In genomic region chr17:61218438-61218837, GRCh38 we compare ENCODE assay signal across 10 cellular contexts.
DNase-seq lines count a peak whose midpoint lies in the region; TF ChIP-seq lines count a peak whose summit lies in the region.
"Had no signal": no experiment of that assay in that cellular context is flagged by ENCODE, and none has a peak within 500 bp of the region (broad histone marks: within the 10 kb centered on the region; RNA-seq: fewer than 3 reads in every experiment).

No MANE protein-coding gene starts in this region.

- H3K4me2 ChIP-seq in MM.1S (ENCODE audit: low read depth, low read length) (peak overlapping the region; percentile 9; the same call in 1 of the 2 replicates), osteoblast (ENCODE audit: insufficient read depth, low read length) (peak overlapping the region; percentile 1)

- H3F3A ChIP-seq in MM.1S (ENCODE audit: insufficient read depth, low read length): peaks cover 5% of the 10 kb centered on the region

- no peak overlapping the region for H3K4me3 Mint-ChIP-seq in nephron progenitor cell
- H3K4me3 Mint-ChIP-seq: central memory CD8-positive, alpha-beta T cell had no signal

- no peaks in the 10 kb centered on the region for H3K36me3 ChIP-seq in MM.1S (replicated peaks; ENCODE audit: insufficient read depth, low read length)
- H3K36me3 ChIP-seq in brain microvascular endothelial cell (replicated peaks): no peaks in the 10 kb centered on the region
- no peaks in the 10 kb centered on the region for H3K36me3 ChIP-seq in osteoblast (ENCODE audit: insufficient read depth, low read length)
- no peaks in the 10 kb centered on the region for H3K36me3 ChIP-seq in colonic mucosa

- H4K20me1 ChIP-seq in MM.1S (ENCODE audit: insufficient read depth, low read length) (no peaks in the 10 kb centered on the region), osteoblast (ENCODE audit: insufficient read depth, low read length) (no peaks in the 10 kb centered on the region)

- H3K4me3 ChIP-seq in MM.1S (ENCODE audit: low read length) (no peak overlapping the region), brain microvascular endothelial cell (ENCODE audit: low read depth, low read length) (no peak overlapping the region), osteoblast (ENCODE audit: insufficient read depth, low read length) (no peak overlapping the region), colonic mucosa (no peak overlapping the region)

- no peaks in the 10 kb centered on the region for H3K9me3 Mint-ChIP-seq in nephron progenitor cell
- H3K9me3 Mint-ChIP-seq: central memory CD8-positive, alpha-beta T cell had no signal

- H3K4me1 Mint-ChIP-seq in nephron progenitor cell: peaks cover 29% of the 10 kb centered on the region

- H3K9ac ChIP-seq in MM.1S (ENCODE audit: low read length) (no peak overlapping the region), colonic mucosa (ENCODE audit: low read depth in 2 of 2, low read length in 2 of 2) (no peak overlapping the region)

- no peaks in the 10 kb centered on the region for H3K27me3 Mint-ChIP-seq in nephron progenitor cell (ENCODE audit: low read depth, poor library complexity)
- H3K27me3 Mint-ChIP-seq: central memory CD8-positive, alpha-beta T cell had no signal

- no peak overlapping the region for H3K27ac Mint-ChIP-seq in nephron progenitor cell

- no peaks in the 10 kb centered on the region for H3K36me3 Mint-ChIP-seq in nephron progenitor cell (ENCODE audit: low read depth)

- no peak for TF ChIP-seq CTCF in MM.1S (IDR thresholded peaks at IDR 0.05; ENCODE audit: low read length)
- no peak for TF ChIP-seq CTCF in brain microvascular endothelial cell (IDR thresholded peaks at IDR 0.05; ENCODE audit: low read depth, low read length, missing control alignments)
- no peak for TF ChIP-seq CTCF in osteoblast (IDR thresholded peaks at IDR 0.05; ENCODE audit: extremely low read depth, low read depth, low read length)
- TF ChIP-seq CTCF in colonic mucosa (IDR thresholded peaks at IDR 0.05): no peak
- no peak for TF ChIP-seq CTCF in nephron progenitor cell (IDR thresholded peaks at IDR 0.05)

- peak; percentile 79 for DNase-seq in ELR (ENCODE audit: low read depth)
- DNase-seq in MM.1S: peak; percentile 18
- peak; percentile 74 for DNase-seq in brain microvascular endothelial cell
- DNase-seq in osteoblast (ENCODE audit: insufficient read length, low spot score, missing footprints): peak; percentile 80
- no peak for DNase-seq in colonic mucosa
- no peak for DNase-seq in foreskin melanocyte
- DNase-seq in NCI-H774 (lab: John Stamatoyannopoulos, UW): no peak
- DNase-seq in nephron progenitor cell: no peak
- DNase-seq: GDM1 had no signal

- intact Hi-C loops in colonic mucosa (cut with DNase I): no loop called here

- H2AFZ ChIP-seq in MM.1S (ENCODE audit: low read length) (no peak overlapping the region), osteoblast (ENCODE audit: low read length) (no peak overlapping the region)

- H3K9me2 ChIP-seq in MM.1S (replicated peaks; ENCODE audit: insufficient read depth, low read length): no peaks in the 10 kb centered on the region

- H3K9me3 ChIP-seq in MM.1S (replicated peaks; ENCODE audit: insufficient read depth, low read length) (no peaks in the 10 kb centered on the region), osteoblast (ENCODE audit: low read depth, low read length) (no peaks in the 10 kb centered on the region), colonic mucosa (no peaks in the 10 kb centered on the region)

- H3K27ac ChIP-seq in MM.1S (ENCODE audit: low read length) (no peak overlapping the region), brain microvascular endothelial cell (peak overlapping the region; percentile 43), osteoblast (ENCODE audit: low read depth, low read length) (peak overlapping the region; percentile 24), colonic mucosa (no peak overlapping the region)

- H3K79me2 ChIP-seq in MM.1S (ENCODE audit: low read length): no peaks in the 10 kb centered on the region
- H3K79me2 ChIP-seq in osteoblast (ENCODE audit: insufficient read depth, low read length): no peaks in the 10 kb centered on the region

- H3K27me3 ChIP-seq in MM.1S (replicated peaks; ENCODE audit: insufficient read depth, low read length): no peaks in the 10 kb centered on the region
- H3K27me3 ChIP-seq in brain microvascular endothelial cell (replicated peaks): no peaks in the 10 kb centered on the region
- H3K27me3 ChIP-seq in osteoblast (ENCODE audit: insufficient read depth, low read length): no peaks in the 10 kb centered on the region
- no peaks in the 10 kb centered on the region for H3K27me3 ChIP-seq in colonic mucosa

- peaks cover 30% of the 10 kb centered on the region for H3K4me1 ChIP-seq in MM.1S (ENCODE audit: low read length)
- peaks cover 22% of the 10 kb centered on the region for H3K4me1 ChIP-seq in osteoblast (ENCODE audit: insufficient read depth, low read length)
- no peaks in the 10 kb centered on the region for H3K4me1 ChIP-seq in colonic mucosa

- in situ Hi-C loops in brain microvascular endothelial cell (cut with HindIII; ENCODE audit: low pct_ligation_motif_present, low sequenced_read_pairs): no loop called here

Comparison
In these comparisons a context has a peak if more than half of its experiments do, and no peak if none do; other contexts are left out.
1. DNase-seq: peak in ELR (single experiment), MM.1S (single experiment), brain microvascular endothelial cell (single experiment) and osteoblast (single experiment); none in colonic mucosa (single experiment), foreskin melanocyte (single experiment), NCI-H774 (single experiment) and nephron progenitor cell (single experiment).
2. H3K27ac ChIP-seq: peak in brain microvascular endothelial cell (single experiment) and osteoblast (single experiment); none in MM.1S (single experiment) and colonic mucosa (single experiment).